ENCODE assay signal across 8 cellular contexts in genomic region chr10:102649770-102650654, GRCh38. TPM values are rescaled to one million over a fixed set of nuclear protein-coding genes. Genes with fewer than 3 reads are reported as not detected.
DNase-seq lines count a peak whose midpoint lies in the region; ATAC-seq and TF ChIP-seq lines count a peak whose summit lies in the region.
"Had no signal": no experiment of that assay in that cellular context is flagged by ENCODE, and none has a peak within 500 bp of the region (broad histone marks: within the 10 kb centered on the region; RNA-seq: fewer than 3 reads in every experiment).

No MANE protein-coding gene starts in this region.

- no peaks in the 10 kb centered on the region for H3K9me3 ChIP-seq in HUES64 (ENCODE audit: insufficient read depth, low read depth, low read length)
- H3K9me3 ChIP-seq in ascending aorta: no peaks in the 10 kb centered on the region
- H3K9me3 ChIP-seq in left lung: no peaks in the 10 kb centered on the region

- TF ChIP-seq CTCF in ascending aorta (IDR thresholded peaks at IDR 0.05) (no peak), left lung (IDR thresholded peaks at IDR 0.05) (no peak)

- WGBS in HUES64: 68% methylated on average over 12 of the region's 12 CpGs

- H3K4me3 ChIP-seq in HUES64 (ENCODE audit: low read length) (no peak overlapping the region), ascending aorta (peak overlapping the region; percentile 97), left lung (peak overlapping the region; percentile 19 to 85)
- H3K4me3 ChIP-seq: SK-N-MC had no signal

- no peaks in the 10 kb centered on the region for H3K9me3 Mint-ChIP-seq in stimulated activated naive CD8-positive, alpha-beta T cell treated with anti-CD3 and anti-CD28 coated beads, Interleukin-15, amount 100 ng/mL, for 72 hours

- H3K27me3 Mint-ChIP-seq in stimulated activated naive CD8-positive, alpha-beta T cell treated with anti-CD3 and anti-CD28 coated beads, Interleukin-15, amount 100 ng/mL, for 72 hours: no peaks in the 10 kb centered on the region

- H3K36me3 ChIP-seq in HUES64 (ENCODE audit: insufficient read depth, low read length) (peaks cover 14% of the 10 kb centered on the region), ascending aorta (peaks cover 26 to 42% of the 10 kb centered on the region in 2 donors), left lung (peaks cover 0 to 32% of the 10 kb centered on the region in 2 donors)

- peak overlapping the region; percentile 62 for H3K9ac ChIP-seq in HUES64 (ENCODE audit: low read depth, low read length)

- H3K27ac Mint-ChIP-seq in stimulated activated naive CD8-positive, alpha-beta T cell treated with anti-CD3 and anti-CD28 coated beads, Interleukin-15, amount 100 ng/mL, for 72 hours: peak overlapping the region; percentile 71 to 80

- DNase-seq in ascending aorta (ENCODE audit: low spot score in 2 of 2) (no peak), left lung (peak in 1 of 2 donors; percentile 66), posterior vena cava (ENCODE audit: low spot score) (no peak), putamen (ENCODE audit: low spot score) (no peak)
- no peak for DNase-seq in stimulated activated naive CD8-positive, alpha-beta T cell treated with anti-CD3 and anti-CD28 coated beads, Interleukin-15, amount 100 ng/mL, for 72 hours

- H3K4me1 ChIP-seq in HUES64 (ENCODE audit: insufficient read depth, low read length) (peaks cover 36% of the 10 kb centered on the region), ascending aorta (peaks cover 34 to 56% of the 10 kb centered on the region in 2 donors), left lung (peaks cover 60 to 86% of the 10 kb centered on the region in 2 donors)

- H3K27me3 ChIP-seq in HUES64 (ENCODE audit: insufficient read depth, low read length) (no peaks in the 10 kb centered on the region), ascending aorta (no peaks in the 10 kb centered on the region), left lung (no peaks in the 10 kb centered on the region)

- H3K27ac ChIP-seq in HUES64 (ENCODE audit: low read depth, low read length): peak overlapping the region; percentile 37
- H3K27ac ChIP-seq in ascending aorta: peak overlapping the region; percentile 42 to 63
- peak overlapping the region; percentile 70 to 98 for H3K27ac ChIP-seq in left lung
- H3K27ac ChIP-seq: SK-N-MC had no signal

- no peak for ATAC-seq in left lung
- ATAC-seq in stimulated activated naive CD8-positive, alpha-beta T cell treated with anti-CD3 and anti-CD28 coated beads, Interleukin-15, amount 100 ng/mL, for 72 hours: no peak
- ATAC-seq in HG02840 (IDR thresholded peaks at IDR 0.05; ENCODE audit: low FRiP score, unreplicated experiment): no peak

- intact Hi-C loops in ascending aorta (cut with DNase I): loop anchor here (10.0 kb wide), 2 partner anchors 135 to 1645 kb away; no protein-coding TSS in a partner anchor
- intact Hi-C loops in left lung (cut with DNase I): no loop called here
- intact Hi-C loops in posterior vena cava (cut with DNase I): loop anchor here in 1 of 2 donors (10.0 kb wide), 1 partner anchor 145 kb away; the partner anchor contains the start of genes ACTR1A and SUFU

- H3K4me1 Mint-ChIP-seq in stimulated activated naive CD8-positive, alpha-beta T cell treated with anti-CD3 and anti-CD28 coated beads, Interleukin-15, amount 100 ng/mL, for 72 hours: peaks cover 93% of the 10 kb centered on the region

- peak overlapping the region; percentile 86 to 96 for H3K4me3 Mint-ChIP-seq in stimulated activated naive CD8-positive, alpha-beta T cell treated with anti-CD3 and anti-CD28 coated beads, Interleukin-15, amount 100 ng/mL, for 72 hours

RNA-seq across cellular contexts. Expression of gene TRIM8, which starts 5.7 kb away (rescaled TPM):
- 25.3 TPM for polyA plus RNA-seq in HUES64 (2013, experiment 1 of 2)
- 23.8 TPM for polyA plus RNA-seq in HUES64 (2013, experiment 2 of 2)
- total RNA-seq in ascending aorta: 216 TPM
- 100 to 1,000 TPM; 123 to 180 TPM for total RNA-seq in left lung
- total RNA-seq in posterior vena cava: 100 to 1,000 TPM; 122 to 125 TPM
